9 cellular contexts compared by ENCODE assay signal in the genomic region with DNA sequence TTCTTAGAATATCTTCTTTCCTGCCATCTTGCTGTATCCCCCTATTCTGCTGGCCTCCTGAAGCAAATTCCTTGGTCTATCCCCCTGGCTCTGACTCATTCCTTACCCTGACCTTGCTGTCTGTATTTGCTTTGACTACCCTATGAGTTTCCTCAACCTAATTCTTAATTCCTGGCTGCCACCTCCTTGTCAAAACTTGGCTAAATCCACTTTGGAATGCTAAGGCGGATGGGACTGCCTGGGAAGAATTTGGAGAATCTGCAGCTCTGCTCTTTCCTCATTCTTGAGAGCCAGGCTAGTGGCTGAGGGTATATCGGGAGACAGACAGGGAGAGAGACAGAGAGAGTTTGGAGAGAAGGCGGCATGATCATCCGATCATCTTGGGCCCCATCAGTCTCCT. TPM values are rescaled to one million over a fixed set of nuclear protein-coding genes. Genes with fewer than 3 reads are reported as not detected.
DNase-seq lines count a peak whose midpoint lies in the region; ATAC-seq and TF ChIP-seq lines count a peak whose summit lies in the region.
"Had no signal": no experiment of that assay in that cellular context is flagged by ENCODE, and none has a peak within 500 bp of the region (broad histone marks: within the 10 kb centered on the region; RNA-seq: fewer than 3 reads in every experiment).

No MANE protein-coding gene starts in this region.

- no peak for TF ChIP-seq CTCF in H9 (conservative IDR thresholded peaks at IDR 0.05)
- no peak for TF ChIP-seq CTCF in progenitor cell of endocrine pancreas (IDR thresholded peaks at IDR 0.05; ENCODE audit: unreplicated experiment)

- no peak overlapping the region for H3K9ac ChIP-seq in H9 (ENCODE audit: extremely low read depth, insufficient read length, low read length)

- no peaks in the 10 kb centered on the region; the same call in 1 of the 2 replicates for H3K79me2 ChIP-seq in H9 (ENCODE audit: insufficient read depth, low read length)

- no peak overlapping the region for H4K8ac ChIP-seq in H9 (replicated peaks; ENCODE audit: insufficient read length, low read depth, low read length)

- H2BK5ac ChIP-seq in H9 (ENCODE audit: insufficient read length, low read length), result no peak overlapping the region

- H3K27ac Mint-ChIP-seq in H9 (peak overlapping the region; percentile 33 to 93 (median 62); a peak in 5 of 7 replicates), progenitor cell of endocrine pancreas (no peak overlapping the region)
- H3K27ac Mint-ChIP-seq: activated T-helper 1 cell treated with anti-CD3 and anti-CD28 coated beads, Interleukin-12 subunit alpha, Interleukin-12 subunit beta, Interleukin-2, Interleukin-4 antibody, amounts not matched to agents 30 ng/mL and 10 ng/mL and 1 ng/mL, durations not matched to agents 14 hours and 24 hours and 36 hours had no signal

- H3K27me3 Mint-ChIP-seq in H9 (ENCODE audit: low read depth) (no peaks in the 10 kb centered on the region), progenitor cell of endocrine pancreas (no peaks in the 10 kb centered on the region)

- no peak overlapping the region for H2BK12ac ChIP-seq in H9 (ENCODE audit: insufficient read length, low read depth, low read length)

- H3K4me3 Mint-ChIP-seq in H9 (no peak overlapping the region; a peak in 1 of 5 replicates), progenitor cell of endocrine pancreas (ENCODE audit: low read depth) (no peak overlapping the region)
- H3K4me3 Mint-ChIP-seq: activated T-helper 1 cell treated with anti-CD3 and anti-CD28 coated beads, Interleukin-12 subunit alpha, Interleukin-12 subunit beta, Interleukin-2, Interleukin-4 antibody, amounts not matched to agents 30 ng/mL and 10 ng/mL and 1 ng/mL, durations not matched to agents 14 hours and 24 hours and 36 hours had no signal

- H2BK120ac ChIP-seq in H9 (ENCODE audit: low read depth, low read length, poor library complexity, severe bottlenecking), result no peak overlapping the region

- no peak overlapping the region for H3T11ph ChIP-seq in H9 (ENCODE audit: low read length)

- H4K20me1 ChIP-seq in H9 (ENCODE audit: control insufficient read depth, insufficient read depth, insufficient read length), result no peaks in the 10 kb centered on the region

- no CpG with 5 or more reads among the region's 4 CpGs for WGBS in H9 (ENCODE audit: extremely low coverage, insufficient read length, low lambda C conversion rate)

- H3K27ac ChIP-seq in H9 (ENCODE audit: insufficient read length, low read depth, low read length) (peak overlapping the region; percentile 72), angular gyrus (ENCODE audit: low read depth, low read length) (peak overlapping the region; percentile 40)

- H3K4me1 ChIP-seq in H9 (ENCODE audit: insufficient read depth, low read length), result peaks cover 4% of the 10 kb centered on the region; the same call in 1 of the 2 replicates

- H3K27me3 ChIP-seq in H9 (ENCODE audit: insufficient read depth, low read length), result no peaks in the 10 kb centered on the region

- H3K14ac ChIP-seq in H9 (ENCODE audit: insufficient read depth, low read length), result no peak overlapping the region

- no peak overlapping the region for H2BK20ac ChIP-seq in H9 (ENCODE audit: low read depth, low read length, poor library complexity, severe bottlenecking)

- H3K18ac ChIP-seq in H9 (ENCODE audit: insufficient read length, low read depth, low read length), result no peak overlapping the region

- no peak overlapping the region for H2BK15ac ChIP-seq in H9 (ENCODE audit: low read depth, low read length)

- no peaks in the 10 kb centered on the region for H3K23me2 ChIP-seq in H9 (ENCODE audit: insufficient read length, low read depth, low read length, poor library complexity, severe bottlenecking)

- H3K36me3 Mint-ChIP-seq in H9 (ENCODE audit: insufficient read depth in 1 of 3, low read depth in 3 of 3), result peaks cover 0 to 4% (median 3%) of the 10 kb centered on the region in 3 experiments; a peak in 2 of 7 replicates
- H3K36me3 Mint-ChIP-seq in progenitor cell of endocrine pancreas (ENCODE audit: insufficient read depth), result peaks cover 5% of the 10 kb centered on the region

- no peak overlapping the region for H3K23ac ChIP-seq in H9 (ENCODE audit: insufficient read length, low read depth, low read length)

- H3K4me1 Mint-ChIP-seq in H9, result peaks cover 35 to 39% of the 10 kb centered on the region in 2 experiments
- H3K4me1 Mint-ChIP-seq in progenitor cell of endocrine pancreas (ENCODE audit: low read depth), result peaks cover 14% of the 10 kb centered on the region

- peak; percentile 76 for DNase-seq in H9
- peak; percentile 92 for DNase-seq in hepatic stellate cell (ENCODE audit: low spot score)
- DNase-seq in stromal cell of bone marrow (ENCODE audit: low read depth), result peak; percentile 75
- no peak for DNase-seq in stimulated activated naive CD8-positive, alpha-beta T cell treated with anti-CD3 and anti-CD28 coated beads, Interleukin-15, Interleukin-2, amounts not matched to agents 100 U/mL and 50 U/mL, for 24 hours
- DNase-seq in progenitor cell of endocrine pancreas (ENCODE audit: low spot score, unreplicated experiment), result no peak
- DNase-seq in SIG-M5 (lab: John Stamatoyannopoulos, UW), result no peak

- H2AFZ ChIP-seq in H9 (ENCODE audit: low read length), result no peak overlapping the region

- H3K9me3 ChIP-seq in H9 (ENCODE audit: control insufficient read depth, low read depth, low read length), result no peaks in the 10 kb centered on the region

- H2AK5ac ChIP-seq in H9 (ENCODE audit: insufficient read length, low read length), result no peak overlapping the region

- H3K56ac ChIP-seq in H9 (ENCODE audit: insufficient read length, low read depth, low read length), result no peak overlapping the region

- no peak overlapping the region for H3K4ac ChIP-seq in H9 (ENCODE audit: low read depth, low read length)

- ATAC-seq in HG03432 (IDR thresholded peaks at IDR 0.05; ENCODE audit: unreplicated experiment), result no peak
- no peak for ATAC-seq in stimulated activated naive CD8-positive, alpha-beta T cell treated with anti-CD3 and anti-CD28 coated beads, Interleukin-15, Interleukin-2, amounts not matched to agents 100 U/mL and 50 U/mL, for 24 hours

- no peak overlapping the region for H3K4me2 ChIP-seq in H9 (ENCODE audit: insufficient read depth, insufficient read length, low read length)

- peaks cover 3% of the 10 kb centered on the region in 2 experiments; a peak in 4 of 5 replicates for H3K9me3 Mint-ChIP-seq in H9
- peaks cover 3% of the 10 kb centered on the region for H3K9me3 Mint-ChIP-seq in progenitor cell of endocrine pancreas (ENCODE audit: low read depth)
- H3K9me3 Mint-ChIP-seq: activated T-helper 1 cell treated with anti-CD3 and anti-CD28 coated beads, Interleukin-12 subunit alpha, Interleukin-12 subunit beta, Interleukin-2, Interleukin-4 antibody, amounts not matched to agents 30 ng/mL and 10 ng/mL and 1 ng/mL, durations not matched to agents 14 hours and 24 hours and 36 hours had no signal

- H3K79me1 ChIP-seq in H9 (ENCODE audit: insufficient read depth, low read depth, low read length, poor library complexity, severe bottlenecking), result no peaks in the 10 kb centered on the region

- H4K5ac ChIP-seq in H9 (ENCODE audit: insufficient read length, low read depth, low read length), result no peak overlapping the region

- H4K91ac ChIP-seq in H9 (ENCODE audit: insufficient read length, low read depth, low read length), result no peak overlapping the region

RNA-seq across cellular contexts. Expression of a gene that starts 24.4 kb away (rescaled TPM):
- total RNA-seq in H9 (2021) (11.5 and 11.9 TPM in 2 replicates), progenitor cell of endocrine pancreas (15.4 and 15.5 TPM in 2 replicates)
- total RNA-seq: activated T-helper 1 cell treated with anti-CD3 and anti-CD28 coated beads, Interleukin-12 subunit alpha, Interleukin-12 subunit beta, Interleukin-2, Interleukin-4 antibody, amounts not matched to agents 30 ng/mL and 10 ng/mL and 1 ng/mL, durations not matched to agents 14 hours and 24 hours and 36 hours had no signal

Comparison
In these comparisons a context has a peak if more than half of its experiments do, and no peak if none do; other contexts are left out.
1. DNase-seq: peak in H9 (single experiment), hepatic stellate cell (single experiment) and stromal cell of bone marrow (single experiment); none in stimulated activated naive CD8-positive, alpha-beta T cell treated with anti-CD3 and anti-CD28 coated beads, Interleukin-15, Interleukin-2, amounts not matched to agents 100 U/mL and 50 U/mL, for 24 hours (single experiment), progenitor cell of endocrine pancreas (single experiment) and SIG-M5 (single experiment).